Comparison of ENCODE assay signal across 1 cellular context in the genomic region with DNA sequence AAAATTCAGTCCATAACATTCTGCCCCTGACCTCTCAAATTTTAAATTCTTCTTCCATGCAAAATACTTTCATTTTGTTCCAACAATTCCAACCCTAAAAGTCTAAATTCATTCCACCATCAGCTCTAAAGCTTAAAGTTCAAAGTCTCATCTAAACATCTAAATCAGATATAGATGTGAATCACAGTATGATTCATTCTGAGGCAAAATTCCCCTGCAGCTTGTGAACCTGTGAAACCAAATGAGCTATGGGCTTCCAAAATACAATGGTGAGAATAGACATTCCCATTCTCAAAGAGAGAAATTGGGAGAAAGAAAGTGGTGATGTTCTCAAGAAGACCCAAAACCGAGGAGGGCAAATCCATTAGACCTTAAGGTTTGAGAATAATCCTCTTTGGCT.
TF ChIP-seq lines count a peak whose summit lies in the region.

No MANE protein-coding gene starts in this region.

TF ChIP-seq in IMR-90, 13 proteins besides CTCF, POLR2A, EP300 and RAD21 (continued from another document):
- TF ChIP-seq MAZ (IDR thresholded peaks at IDR 0.05; ENCODE audit: borderline replicate concordance, low read depth, low read length) = no peak
TF ChIP-seq in IMR-90: peak in this region for 0.
